ENCODE assay signal across 8 cellular contexts in the genomic region with DNA sequence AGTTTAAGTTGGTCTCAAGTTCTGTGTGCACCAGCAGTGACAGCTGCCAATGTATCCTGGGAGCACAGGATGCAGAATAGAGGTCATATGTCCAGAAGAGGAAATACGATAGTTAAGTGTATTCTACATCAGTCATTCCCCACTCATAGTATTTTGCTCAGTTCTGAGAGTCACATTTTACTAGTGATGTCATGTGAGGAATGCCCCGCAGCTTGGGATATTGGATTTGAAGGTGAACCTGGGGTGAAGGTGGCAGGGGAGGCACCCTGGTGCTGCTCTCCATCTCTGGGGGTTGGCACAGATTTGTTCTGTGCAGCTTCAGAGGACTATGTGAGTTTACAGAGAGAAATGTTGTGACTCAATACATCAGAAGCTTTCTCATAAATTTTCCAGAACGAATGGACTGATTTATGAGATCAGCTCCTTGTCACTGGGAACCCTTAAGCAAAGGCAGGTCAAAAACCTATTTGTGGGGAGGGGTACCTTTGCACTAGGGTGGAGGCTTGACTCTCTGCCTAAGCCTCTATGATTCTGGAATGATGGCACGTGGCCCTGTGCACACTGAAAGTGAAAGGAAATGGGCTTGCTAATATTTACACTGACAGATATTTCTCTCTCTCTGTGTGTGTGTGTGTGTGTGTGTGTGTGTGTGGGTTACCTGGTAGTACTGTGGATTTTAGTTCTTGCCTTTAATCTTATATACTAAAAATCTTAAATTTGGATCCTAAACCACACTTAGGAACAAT.
DNase-seq lines count a peak whose midpoint lies in the region; ATAC-seq and TF ChIP-seq lines count a peak whose summit lies in the region.

No MANE protein-coding gene starts in this region.

- peak overlapping the region; percentile 95 for H3K27ac Mint-ChIP-seq in activated CD4-positive, alpha-beta T cell treated with anti-CD3 and anti-CD28 coated beads, Interleukin-2, amount 10 ng/mL, durations not matched to agents 7 days and 5 days

- WGBS in right cardiac atrium, result 41% methylated on average over 4 of the region's 4 CpGs

- TF ChIP-seq CTCF in right atrium auricular region (IDR thresholded peaks at IDR 0.05), result no peak

- peaks cover 14% of the 10 kb centered on the region for H3K36me3 Mint-ChIP-seq in activated CD4-positive, alpha-beta T cell treated with anti-CD3 and anti-CD28 coated beads, Interleukin-2, amount 10 ng/mL, durations not matched to agents 7 days and 5 days (ENCODE audit: low read depth)

- no peak for DNase-seq in right cardiac atrium
- no peak for DNase-seq in right atrium auricular region (ENCODE audit: low spot score)
- peak; percentile 56 for DNase-seq in activated CD4-positive, alpha-beta T cell treated with anti-CD3 and anti-CD28 coated beads, Interleukin-2, amount 10 ng/mL, durations not matched to agents 7 days and 5 days
- DNase-seq in kidney glomerular epithelial cell (lab: John Stamatoyannopoulos, UW), result peak; percentile 10
- DNase-seq in SW 1271 (lab: John Stamatoyannopoulos, UW), result no peak
- no peak for DNase-seq in inferior parietal cortex (ENCODE audit: extremely low spot score)

- ATAC-seq in right cardiac atrium, result peak; percentile 22 to 32
- ATAC-seq in HG03378 (IDR thresholded peaks at IDR 0.05; ENCODE audit: unreplicated experiment), result peak; percentile 57
- ATAC-seq in GM18520 (IDR thresholded peaks at IDR 0.05; ENCODE audit: unreplicated experiment), result no peak

- H3K27ac ChIP-seq in right cardiac atrium (ENCODE audit: low read length) (no peak overlapping the region), right atrium auricular region (no peak overlapping the region)

- H3K9me3 ChIP-seq in right cardiac atrium (ENCODE audit: control insufficient read depth, low read length) (no peaks in the 10 kb centered on the region), right atrium auricular region (peaks cover 0 to 5% of the 10 kb centered on the region in 2 donors)

- H3K9me3 Mint-ChIP-seq in activated CD4-positive, alpha-beta T cell treated with anti-CD3 and anti-CD28 coated beads, Interleukin-2, amount 10 ng/mL, durations not matched to agents 7 days and 5 days, result peaks cover 10% of the 10 kb centered on the region

- CTCF ChIA-PET in activated CD4-positive, alpha-beta T cell treated with anti-CD3 and anti-CD28 coated beads, Interleukin-2, amount 10 ng/mL, durations not matched to agents 7 days and 5 days (lab: Charles Lee), result no interaction called here

- no peaks in the 10 kb centered on the region for H3K27me3 Mint-ChIP-seq in activated CD4-positive, alpha-beta T cell treated with anti-CD3 and anti-CD28 coated beads, Interleukin-2, amount 10 ng/mL, durations not matched to agents 7 days and 5 days

- H3K27me3 ChIP-seq in right cardiac atrium (ENCODE audit: control insufficient read depth, insufficient read depth) (no peaks in the 10 kb centered on the region), right atrium auricular region (no peaks in the 10 kb centered on the region)

- peaks cover 46% of the 10 kb centered on the region for H3K4me1 Mint-ChIP-seq in activated CD4-positive, alpha-beta T cell treated with anti-CD3 and anti-CD28 coated beads, Interleukin-2, amount 10 ng/mL, durations not matched to agents 7 days and 5 days

- H3K4me1 ChIP-seq in right cardiac atrium (ENCODE audit: control insufficient read depth, insufficient read depth, low read length) (no peaks in the 10 kb centered on the region), right atrium auricular region (peaks cover 0 to 7% of the 10 kb centered on the region in 2 donors)

- peak overlapping the region; percentile 66 for H3K4me3 Mint-ChIP-seq in activated CD4-positive, alpha-beta T cell treated with anti-CD3 and anti-CD28 coated beads, Interleukin-2, amount 10 ng/mL, durations not matched to agents 7 days and 5 days

- peaks cover 23% of the 10 kb centered on the region for H3K36me3 ChIP-seq in right atrium auricular region

- intact Hi-C loops in right cardiac atrium (cut with DNase I), result no loop called here

- H3K4me3 ChIP-seq in right cardiac atrium (ENCODE audit: low read length), result no peak overlapping the region
- H3K4me3 ChIP-seq in right atrium auricular region, result no peak overlapping the region

- POLR2A ChIA-PET in activated CD4-positive, alpha-beta T cell treated with anti-CD3 and anti-CD28 coated beads, Interleukin-2, amount 10 ng/mL, durations not matched to agents 7 days and 5 days (lab: Charles Lee), result no interaction called here

Comparison
In these comparisons a context has a peak if more than half of its experiments do, and no peak if none do; other contexts are left out.
1. DNase-seq: peak in activated CD4-positive, alpha-beta T cell treated with anti-CD3 and anti-CD28 coated beads, Interleukin-2, amount 10 ng/mL, durations not matched to agents 7 days and 5 days (single experiment) and kidney glomerular epithelial cell (single experiment); none in right cardiac atrium (0 of 3), right atrium auricular region (single experiment), SW 1271 (0 of 2) and inferior parietal cortex (single experiment).